In the genomic region with DNA sequence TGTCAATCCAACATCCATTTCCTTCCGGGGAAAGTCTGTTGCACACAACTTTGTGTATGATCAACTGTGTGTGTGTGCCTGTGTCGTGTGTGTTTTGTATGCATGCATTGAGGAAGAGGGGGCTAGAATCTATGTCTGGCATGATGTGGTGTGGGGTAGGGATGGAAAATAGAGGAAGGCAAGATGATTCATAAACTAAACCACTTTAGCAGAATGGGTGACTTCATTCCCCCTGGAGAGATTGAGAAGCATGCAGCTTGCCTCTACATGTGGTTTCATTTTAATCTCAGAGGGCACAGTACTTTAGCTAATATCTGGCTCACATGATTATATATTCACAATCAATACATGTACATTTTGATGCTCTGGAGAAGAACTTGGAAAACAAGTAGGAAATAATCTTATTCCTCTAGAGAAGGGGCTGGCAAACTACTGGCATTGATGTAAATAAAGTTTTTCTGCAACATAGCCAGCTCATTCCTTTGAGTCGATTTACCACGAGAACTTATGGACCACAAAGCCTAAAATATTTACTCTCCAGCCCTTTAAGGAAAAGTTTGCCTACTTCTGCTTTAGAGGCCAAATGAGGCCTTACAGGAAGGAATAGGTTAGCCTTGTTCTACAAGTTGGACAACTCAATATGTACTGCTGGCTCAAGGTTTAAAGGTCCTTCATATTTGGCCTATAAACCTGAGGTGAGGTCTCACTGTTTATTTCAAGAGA, we compare ENCODE assay signal across 1 cellular context.
TF ChIP-seq lines count a peak whose summit lies in the region.

No MANE protein-coding gene starts in this region.

TF ChIP-seq in HEK293, 187 proteins besides CTCF, POLR2A, EP300 and RAD21 (continued from another document):
- TF ChIP-seq, protein P1, sequence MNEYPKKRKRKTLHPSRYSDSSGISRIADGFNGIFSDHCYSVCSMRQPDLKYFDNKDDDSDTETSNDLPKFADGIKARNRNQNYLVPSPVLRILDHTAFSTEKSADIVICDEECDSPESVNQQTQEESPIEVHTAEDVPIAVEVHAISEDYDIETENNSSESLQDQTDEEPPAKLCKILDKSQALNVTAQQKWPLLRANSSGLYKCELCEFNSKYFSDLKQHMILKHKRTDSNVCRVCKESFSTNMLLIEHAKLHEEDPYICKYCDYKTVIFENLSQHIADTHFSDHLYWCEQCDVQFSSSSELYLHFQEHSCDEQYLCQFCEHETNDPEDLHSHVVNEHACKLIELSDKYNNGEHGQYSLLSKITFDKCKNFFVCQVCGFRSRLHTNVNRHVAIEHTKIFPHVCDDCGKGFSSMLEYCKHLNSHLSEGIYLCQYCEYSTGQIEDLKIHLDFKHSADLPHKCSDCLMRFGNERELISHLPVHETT (tag by site-specific recombination; IDR thresholded peaks at IDR 0.05), result peak; percentile 70; the same call in 1 of the 2 replicates
- TF ChIP-seq, protein P2, sequence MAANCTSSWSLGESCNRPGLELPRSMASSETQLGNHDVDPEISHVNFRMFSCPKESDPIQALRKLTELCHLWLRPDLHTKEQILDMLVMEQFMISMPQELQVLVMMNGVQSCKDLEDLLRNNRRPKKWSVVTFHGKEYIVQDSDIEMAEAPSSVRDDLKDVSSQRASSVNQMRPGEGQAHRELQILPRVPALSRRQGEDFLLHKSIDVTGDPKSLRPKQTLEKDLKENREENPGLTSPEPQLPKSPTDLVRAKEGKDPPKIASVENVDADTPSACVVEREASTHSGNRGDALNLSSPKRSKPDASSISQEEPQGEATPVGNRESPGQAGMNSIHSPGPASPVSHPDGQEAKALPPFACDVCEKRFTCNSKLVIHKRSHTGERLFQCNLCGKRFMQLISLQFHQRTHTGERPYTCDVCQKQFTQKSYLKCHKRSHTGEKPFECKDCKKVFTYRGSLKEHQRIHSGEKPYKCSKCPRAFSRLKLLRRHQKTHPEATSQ (tag by site-specific recombination; IDR thresholded peaks at IDR 0.05), result no peak
- TF ChIP-seq, protein P3, sequence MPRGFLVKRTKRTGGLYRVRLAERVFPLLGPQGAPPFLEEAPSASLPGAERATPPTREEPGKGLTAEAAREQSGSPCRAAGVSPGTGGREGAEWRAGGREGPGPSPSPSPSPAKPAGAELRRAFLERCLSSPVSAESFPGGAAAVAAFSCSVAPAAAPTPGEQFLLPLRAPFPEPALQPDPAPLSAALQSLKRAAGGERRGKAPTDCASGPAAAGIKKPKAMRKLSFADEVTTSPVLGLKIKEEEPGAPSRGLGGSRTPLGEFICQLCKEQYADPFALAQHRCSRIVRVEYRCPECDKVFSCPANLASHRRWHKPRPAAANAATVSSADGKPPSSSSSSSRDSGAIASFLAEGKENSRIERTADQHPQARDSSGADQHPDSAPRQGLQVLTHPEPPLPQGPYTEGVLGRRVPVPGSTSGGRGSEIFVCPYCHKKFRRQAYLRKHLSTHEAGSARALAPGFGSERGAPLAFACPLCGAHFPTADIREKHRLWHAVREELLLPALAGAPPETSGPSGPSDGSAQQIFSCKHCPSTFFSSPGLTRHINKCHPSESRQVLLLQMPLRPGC (tag by site-specific recombination; IDR thresholded peaks at IDR 0.05), result 0 out of 2 replicates have a peak, but pooled peaks have one; percentile 27
- TF ChIP-seq, protein P4, sequence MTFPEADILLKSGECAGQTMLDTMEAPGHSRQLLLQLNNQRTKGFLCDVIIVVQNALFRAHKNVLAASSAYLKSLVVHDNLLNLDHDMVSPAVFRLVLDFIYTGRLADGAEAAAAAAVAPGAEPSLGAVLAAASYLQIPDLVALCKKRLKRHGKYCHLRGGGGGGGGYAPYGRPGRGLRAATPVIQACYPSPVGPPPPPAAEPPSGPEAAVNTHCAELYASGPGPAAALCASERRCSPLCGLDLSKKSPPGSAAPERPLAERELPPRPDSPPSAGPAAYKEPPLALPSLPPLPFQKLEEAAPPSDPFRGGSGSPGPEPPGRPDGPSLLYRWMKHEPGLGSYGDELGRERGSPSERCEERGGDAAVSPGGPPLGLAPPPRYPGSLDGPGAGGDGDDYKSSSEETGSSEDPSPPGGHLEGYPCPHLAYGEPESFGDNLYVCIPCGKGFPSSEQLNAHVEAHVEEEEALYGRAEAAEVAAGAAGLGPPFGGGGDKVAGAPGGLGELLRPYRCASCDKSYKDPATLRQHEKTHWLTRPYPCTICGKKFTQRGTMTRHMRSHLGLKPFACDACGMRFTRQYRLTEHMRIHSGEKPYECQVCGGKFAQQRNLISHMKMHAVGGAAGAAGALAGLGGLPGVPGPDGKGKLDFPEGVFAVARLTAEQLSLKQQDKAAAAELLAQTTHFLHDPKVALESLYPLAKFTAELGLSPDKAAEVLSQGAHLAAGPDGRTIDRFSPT (tag by site-specific recombination; IDR thresholded peaks at IDR 0.05), result peak; percentile 30; the same call in 1 of the 2 replicates
- TF ChIP-seq, protein P5, sequence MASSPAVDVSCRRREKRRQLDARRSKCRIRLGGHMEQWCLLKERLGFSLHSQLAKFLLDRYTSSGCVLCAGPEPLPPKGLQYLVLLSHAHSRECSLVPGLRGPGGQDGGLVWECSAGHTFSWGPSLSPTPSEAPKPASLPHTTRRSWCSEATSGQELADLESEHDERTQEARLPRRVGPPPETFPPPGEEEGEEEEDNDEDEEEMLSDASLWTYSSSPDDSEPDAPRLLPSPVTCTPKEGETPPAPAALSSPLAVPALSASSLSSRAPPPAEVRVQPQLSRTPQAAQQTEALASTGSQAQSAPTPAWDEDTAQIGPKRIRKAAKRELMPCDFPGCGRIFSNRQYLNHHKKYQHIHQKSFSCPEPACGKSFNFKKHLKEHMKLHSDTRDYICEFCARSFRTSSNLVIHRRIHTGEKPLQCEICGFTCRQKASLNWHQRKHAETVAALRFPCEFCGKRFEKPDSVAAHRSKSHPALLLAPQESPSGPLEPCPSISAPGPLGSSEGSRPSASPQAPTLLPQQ (tag by site-specific recombination; IDR thresholded peaks at IDR 0.05), result 0 out of 2 replicates have a peak, but pooled peaks have one; percentile 31
- TF ChIP-seq SCRT2 (tag by site-specific recombination; IDR thresholded peaks at IDR 0.05) (peak; percentile 54), ZBTB17 (tag by site-specific recombination; IDR thresholded peaks at IDR 0.05) (peak; percentile 30; the same call in 1 of the 2 replicates)
TF ChIP-seq in HEK293: peak in this region for 11.
